In the genomic region with DNA sequence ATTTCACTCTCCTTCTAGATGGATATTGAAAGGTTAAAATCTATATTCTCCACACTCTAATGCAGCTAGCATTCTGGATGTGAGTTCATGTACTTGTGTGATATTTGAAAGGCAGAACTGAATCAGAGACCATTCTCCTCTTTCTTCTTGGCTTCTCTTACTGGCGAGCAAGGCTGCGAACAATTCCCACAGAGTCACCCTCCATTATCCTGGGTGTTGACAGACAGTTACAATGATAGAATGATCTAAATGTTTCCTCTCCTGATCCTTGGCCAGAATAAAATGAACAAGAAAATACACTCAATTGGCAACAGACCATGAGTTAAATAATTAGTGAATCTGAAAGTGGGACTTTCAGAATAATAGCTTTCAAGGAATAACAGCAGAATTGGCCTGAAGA, we compare ENCODE assay signal across 19 cellular contexts.
"Had no signal": no experiment of that assay in that cellular context is flagged by ENCODE, and none has a peak within 500 bp of the region (broad histone marks: within the 10 kb centered on the region; RNA-seq: fewer than 3 reads in every experiment).

No MANE protein-coding gene starts in this region.

- H3K36me3 ChIP-seq: sigmoid colon, suprapubic skin, tibial artery had no signal

- H3K27ac ChIP-seq: sigmoid colon, suprapubic skin had no signal

- H3K9me3 ChIP-seq: mucosa of descending colon, sigmoid colon, suprapubic skin, tibial artery had no signal

- H3K4me3 ChIP-seq: mucosa of descending colon, sigmoid colon, smooth muscle cell, suprapubic skin, tibial artery had no signal

- H3K4me2 ChIP-seq: smooth muscle cell had no signal

- H3K27me3 ChIP-seq: sigmoid colon, suprapubic skin, tibial artery had no signal

- H3K4me1 ChIP-seq: sigmoid colon, suprapubic skin had no signal

- DNase-seq: activated CD4-positive, alpha-beta T cell treated with anti-CD3 and anti-CD28 coated beads for 1 hour; activated CD4-positive, alpha-beta T cell treated with anti-CD3 and anti-CD28 coated beads, Interleukin-2, amount 10 ng/mL, durations not matched to agents 7 days and 5 days; activated CD8-positive, alpha-beta T cell treated with anti-CD3 and anti-CD28 coated beads for 36 hours; activated gamma-delta T cell treated with Interleukin-2 at 50 U/mL for 16 hours; activated naive CD8-positive, alpha-beta T cell treated with anti-CD3 and anti-CD28 coated beads, Interleukin-2, amount 50 U/mL, for 24 hours; activated T-cell treated with anti-CD3 and anti-CD28 coated beads, Interleukin-2, amount 50 U/mL, for 4 hours; cortex of kidney; effector memory CD8-positive, alpha-beta T cell; head of caudate nucleus; mucosa of descending colon; posterior cingulate gyrus; sigmoid colon; stimulated activated CD4-positive, alpha-beta T cell treated with anti-CD3 and anti-CD28 coated beads, Interleukin-1b, Interleukin-23, amount 100 ng/mL, for 48 hours; stimulated activated naive CD4-positive, alpha-beta T cell; T-helper 17 cell; T1000; tibial artery had no signal
